In the genomic region with DNA sequence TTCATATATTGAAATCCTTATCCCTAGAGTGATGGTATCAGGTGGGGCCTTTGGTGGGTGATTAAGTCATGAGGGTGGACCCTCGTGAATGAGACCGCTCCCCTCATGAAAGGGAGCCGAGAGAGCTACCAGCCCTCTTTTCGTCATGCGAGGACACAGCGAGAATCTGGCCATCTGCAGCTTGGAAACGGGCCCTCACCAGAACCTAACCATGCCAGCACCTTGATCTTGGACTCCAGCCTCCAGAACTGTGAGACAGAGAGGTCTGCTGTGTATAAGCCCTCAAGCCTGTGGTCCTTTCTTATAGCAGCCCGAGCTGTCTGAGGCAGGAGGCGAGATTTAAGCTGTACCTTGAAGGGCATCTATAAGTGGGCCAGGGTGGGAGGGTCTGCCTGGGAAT, we compare ENCODE assay signal across 26 cellular contexts.
"Had no signal": no experiment of that assay in that cellular context is flagged by ENCODE, and none has a peak within 500 bp of the region (broad histone marks: within the 10 kb centered on the region; RNA-seq: fewer than 3 reads in every experiment).

No MANE protein-coding gene starts in this region.

- H3K27ac ChIP-seq: neural progenitor cell, neutrophil, parathyroid adenoma, psoas muscle, right lobe of liver, sigmoid colon, stomach, thoracic aorta, thyroid gland, tibial nerve, upper lobe of left lung, vagina had no signal

- H3K4me1 ChIP-seq: parathyroid adenoma, psoas muscle, right lobe of liver, thyroid gland, tibial nerve, upper lobe of left lung had no signal

- H3K9me3 ChIP-seq: neutrophil, psoas muscle, right lobe of liver, sigmoid colon, stomach, thoracic aorta, thyroid gland, tibial nerve, upper lobe of left lung, vagina had no signal

- DNase-seq: naive thymus-derived CD4-positive, alpha-beta T cell; natural killer cell; nucleus accumbens; posterior cingulate gyrus; psoas muscle; right lobe of liver; sigmoid colon; small intestine; stimulated activated CD4-positive, alpha-beta T cell treated with anti-CD3 and anti-CD28 coated beads, Interleukin-15, amount 100 ng/mL, for 24 hours; stimulated activated CD4-positive, alpha-beta T cell treated with anti-CD3 and anti-CD28 coated beads, Interleukin-2, amount 100 ng/mL, for 24 hours; stimulated activated CD4-positive, alpha-beta T cell treated with anti-CD3 and anti-CD28 coated beads, Interleukin-2, amount 100 ng/mL, for 48 hours; stimulated activated CD4-positive, alpha-beta T cell treated with anti-CD3 and anti-CD28 coated beads, Interleukin-4, amount 100 ng/mL, for 24 hours; stimulated activated naive B cell treated with anti-CD40 and anti-IgM and Interleukin-4, amounts not matched to agents 10 μg/mL and 1 μg/mL and 100 μg/mL, for 72 hours; stimulated activated naive CD4-positive, alpha-beta T cell treated with Interleukin-2 at 50 U/mL for 16 hours; stomach; thyroid gland; trophoblast cell had no signal

- H3K36me3 ChIP-seq: neural progenitor cell, neutrophil, right lobe of liver, sigmoid colon, stomach, thoracic aorta, thyroid gland, tibial nerve, upper lobe of left lung, vagina had no signal

- H3K4me3 ChIP-seq: neural progenitor cell, psoas muscle, right lobe of liver, sigmoid colon, stomach, thoracic aorta, thyroid gland, tibial nerve, upper lobe of left lung, vagina had no signal

- H3K27me3 ChIP-seq: neural progenitor cell, neutrophil, right lobe of liver, thyroid gland, upper lobe of left lung, vagina had no signal

- ATAC-seq: naive thymus-derived CD4-positive, alpha-beta T cell; natural killer cell; psoas muscle; right cardiac atrium; right lobe of liver; stimulated activated effector memory CD8-positive, alpha-beta T cell treated with anti-CD3 and anti-CD28 coated beads, Interleukin-12 subunit alpha, Interleukin-12 subunit beta, amount 100 ng/mL, for 72 hours; stimulated activated naive B cell treated with anti-CD40 and anti-IgM and Interleukin-4, amounts not matched to agents 10 μg/mL and 1 μg/mL and 100 μg/mL, for 72 hours had no signal
